28 cellular contexts compared by ENCODE assay signal in the genomic region with DNA sequence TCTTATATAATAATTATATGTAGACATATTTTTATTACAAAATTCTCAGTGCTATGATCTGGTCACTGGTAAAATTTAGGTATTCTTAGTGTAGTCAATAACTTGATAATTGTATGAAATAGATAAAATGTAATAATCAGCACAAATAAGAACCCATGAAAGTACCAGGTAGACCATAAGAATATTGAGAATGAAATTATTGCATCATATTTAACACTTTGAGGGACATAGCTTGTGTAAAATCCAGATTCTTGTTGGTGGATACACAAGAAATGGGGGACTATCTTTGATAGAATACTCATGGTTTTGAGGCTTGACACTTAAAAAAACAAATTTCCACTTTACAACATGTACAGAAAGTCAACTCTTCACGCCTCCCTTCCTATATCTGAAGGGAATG.
"Had no signal": no experiment of that assay in that cellular context is flagged by ENCODE, and none has a peak within 500 bp of the region (broad histone marks: within the 10 kb centered on the region; RNA-seq: fewer than 3 reads in every experiment).

No MANE protein-coding gene starts in this region.

- H3K36me3 ChIP-seq: colonic mucosa, esophagus muscularis mucosa, esophagus squamous epithelium, gastrocnemius medialis, gastroesophageal sphincter, heart left ventricle, heart right ventricle had no signal

- H3K27ac ChIP-seq: colonic mucosa, coronary artery, dorsolateral prefrontal cortex, epithelial cell of prostate, esophagus muscularis mucosa, esophagus squamous epithelium, foreskin keratinocyte, gastrocnemius medialis, gastroesophageal sphincter, heart left ventricle, heart right ventricle had no signal

- H3K4me3 ChIP-seq: colonic mucosa, coronary artery, dorsolateral prefrontal cortex, esophagus muscularis mucosa, esophagus squamous epithelium, gastrocnemius medialis, gastroesophageal sphincter, heart left ventricle, heart right ventricle had no signal

- H3K27me3 ChIP-seq: colonic mucosa, dorsolateral prefrontal cortex, esophagus muscularis mucosa, esophagus squamous epithelium, foreskin keratinocyte, gastrocnemius medialis, gastroesophageal sphincter, heart left ventricle, heart right ventricle had no signal

- ATAC-seq: effector memory CD8-positive, alpha-beta T cell; esophagus mucosa; foreskin keratinocyte; gastrocnemius medialis; gastroesophageal sphincter; heart left ventricle; heart right ventricle had no signal

- H3K4me1 ChIP-seq: colonic mucosa, esophagus muscularis mucosa, esophagus squamous epithelium, foreskin keratinocyte, gastrocnemius medialis, gastroesophageal sphincter, heart left ventricle, heart right ventricle had no signal

- DNase-seq: colonic mucosa; cortex of kidney; dermis blood vessel endothelial cell; dorsolateral prefrontal cortex; effector CD4-positive, alpha-beta T cell; effector CD8-positive, alpha-beta T cell; effector memory CD4-positive, alpha-beta T cell; effector memory CD8-positive, alpha-beta T cell; endodermal cell; erythroblast; esophagus squamous epithelium; foreskin fibroblast; foreskin keratinocyte; foreskin melanocyte; gastrocnemius medialis; glutamatergic neuron; head of caudate nucleus; heart left ventricle; heart right ventricle had no signal

- FAIRE-seq: colon, endometrium, endothelial cell of umbilical vein, frontal cortex had no signal

- H3K9me3 ChIP-seq: colonic mucosa, esophagus muscularis mucosa, esophagus squamous epithelium, gastrocnemius medialis, gastroesophageal sphincter had no signal
